In genomic region chr21:45550552-45551210, GRCh38 we compare ENCODE assay signal across 8 cellular contexts. TPM values are rescaled to one million over a fixed set of nuclear protein-coding genes. Genes with fewer than 3 reads are reported as not detected.
DNase-seq lines count a peak whose midpoint lies in the region; ATAC-seq, FAIRE-seq and TF ChIP-seq lines count a peak whose summit lies in the region.

No MANE protein-coding gene starts in this region.

- H3K36me3 Mint-ChIP-seq in stimulated activated effector memory CD8-positive, alpha-beta T cell treated with anti-CD3 and anti-CD28 coated beads, Interleukin-12 subunit alpha, Interleukin-12 subunit beta, amount 100 ng/mL, for 72 hours = peaks cover 21% of the 10 kb centered on the region

- H4K91ac ChIP-seq in H1 (replicated peaks; ENCODE audit: insufficient read length, low read length) = no peak overlapping the region

- H3K27ac ChIP-seq in H1 (ENCODE audit: low read depth, low read length) = no peak overlapping the region

- no peaks in the 10 kb centered on the region for H3K36me3 ChIP-seq in H1 (ENCODE audit: control insufficient read depth in 2 of 4, insufficient read depth in 4 of 4, low read length in 3 of 4)

- no peak overlapping the region for H3K23ac ChIP-seq in H1 (ENCODE audit: insufficient read length)

- H3K4me1 ChIP-seq in H1 (replicated peaks in 1 of 4; ENCODE audit: control insufficient read depth in 3 of 4, insufficient read depth in 4 of 4, low read length in 3 of 4) = peaks cover 0 to 6% (median 1%) of the 10 kb centered on the region in 4 experiments; a peak in 4 of 7 replicates

- CTCF ChIA-PET in H1 (lab: Charles Lee; ENCODE audit: partially characterized antibody) = interaction anchor here (0.5 to 1.6 kb wide), 2 partner anchors 25 to 933 kb away, joined by 3 to 7 read pairs; no protein-coding TSS in a partner anchor

- no peak overlapping the region for H3K56ac ChIP-seq in H1 (replicated peaks; ENCODE audit: insufficient read length, low read depth, low read length)

- no peak for TF ChIP-seq RAD21 in H1 (IDR thresholded peaks at IDR 0.05 in 1 of 2, conservative IDR thresholded peaks at IDR 0.05 in 1 of 2; ENCODE audit: low read depth in 2 of 2, low read length in 2 of 2)

- H3K14ac ChIP-seq in H1 (ENCODE audit: insufficient read length) = no peak overlapping the region

- no peak overlapping the region; a peak in 1 of 4 replicates for H3K4me2 ChIP-seq in H1 (ENCODE audit: insufficient read depth in 1 of 2, low read depth in 2 of 2, low read length in 2 of 2)

- no peak for TF ChIP-seq POLR2A in H1 (IDR thresholded peaks at IDR 0.05; ENCODE audit: control extremely low read depth in 1 of 2, low read depth in 2 of 2, low read length in 2 of 2)

- no peak for TF ChIP-seq CTCF in H1 (IDR thresholded peaks at IDR 0.05; ENCODE audit: control extremely low read depth in 1 of 3, insufficient read depth in 1 of 3, low read depth in 1 of 3, low read length in 3 of 3)

- peak overlapping the region; percentile 60 for H3K18ac ChIP-seq in H1 (ENCODE audit: extremely low read depth, low read length)

- peaks cover 4% of the 10 kb centered on the region; the same call in 1 of the 2 replicates for H3K23me2 ChIP-seq in H1 (ENCODE audit: low read depth, low read length)

- H3K4me1 Mint-ChIP-seq in stimulated activated effector memory CD8-positive, alpha-beta T cell treated with anti-CD3 and anti-CD28 coated beads, Interleukin-12 subunit alpha, Interleukin-12 subunit beta, amount 100 ng/mL, for 72 hours = peaks cover 38% of the 10 kb centered on the region

- H3K79me1 ChIP-seq in H1 (ENCODE audit: low read depth, low read length) = no peaks in the 10 kb centered on the region

- H3K4me3 ChIP-seq in H1 (ENCODE audit: extremely low read depth in 1 of 4, insufficient read depth in 2 of 4, low read depth in 3 of 4, low read length in 4 of 4) = no peak overlapping the region

- 82% methylated on average over 14 of the region's 17 CpGs; no CpG with 5 or more reads in 1 of the 2 experiments for WGBS in H1 (ENCODE audit: extremely low coverage in 1 of 2, insufficient coverage in 1 of 2, insufficient read length in 1 of 2, insufficient replicate concordance in 2 of 2, low coverage in 1 of 2, low lambda C conversion rate in 2 of 2, missing lambda C conversion rate in 1 of 2), 2 experiments

- H4K8ac ChIP-seq in H1 (ENCODE audit: extremely low read depth, insufficient read depth, low read length) = no peak overlapping the region

- no peaks in the 10 kb centered on the region for H4K20me1 ChIP-seq in H1 (replicated peaks in 1 of 2; ENCODE audit: control insufficient read depth in 1 of 2, insufficient read depth in 2 of 2, low read length in 2 of 2)

- no peaks in the 10 kb centered on the region; a peak in 1 of 7 replicates for H3K27me3 ChIP-seq in H1 (replicated peaks in 1 of 4; ENCODE audit: control insufficient read depth in 3 of 4, extremely low read depth in 1 of 4, insufficient read depth in 3 of 4, low read length in 3 of 4)

- no peak for TF ChIP-seq EP300 in H1 (IDR thresholded peaks at IDR 0.05; ENCODE audit: borderline replicate concordance in 1 of 2, low read depth in 2 of 2, low read length in 2 of 2)

- peak overlapping the region; percentile 71 for H3K4me3 Mint-ChIP-seq in stimulated activated effector memory CD8-positive, alpha-beta T cell treated with anti-CD3 and anti-CD28 coated beads, Interleukin-12 subunit alpha, Interleukin-12 subunit beta, amount 100 ng/mL, for 72 hours

- DNase-seq in activated T-cell treated with anti-CD3 and anti-CD28 coated beads for 48 hours (ENCODE audit: low read depth) (peak; percentile 54), activated T-cell treated with anti-CD3 and anti-CD28 coated beads for 4 hours (no peak), SIG-M5 treated with dmso at 0.1 percent for 504 hours (lab: John Stamatoyannopoulos, UW; ENCODE audit: unreplicated experiment) (peak; percentile 98), H1 (ENCODE audit: low read depth in 1 of 2, low spot score in 2 of 2) (no peak), HK-2 (ENCODE audit: unreplicated experiment) (no peak)
- DNase-seq in stimulated activated effector memory CD8-positive, alpha-beta T cell treated with anti-CD3 and anti-CD28 coated beads, Interleukin-12 subunit alpha, Interleukin-12 subunit beta, amount 100 ng/mL, for 72 hours (ENCODE audit: low spot score in 2 of 2) = peak in 1 of 2 donors; percentile 79

- H2BK5ac ChIP-seq in H1 (ENCODE audit: low read depth, low read length) = peak overlapping the region; percentile 35; the same call in 1 of the 2 replicates

- H2BK15ac ChIP-seq in H1 (ENCODE audit: low read length) = peak overlapping the region; percentile 81; the same call in 1 of the 2 replicates

- no peak overlapping the region for H3K9ac ChIP-seq in H1 (replicated peaks in 1 of 4; ENCODE audit: extremely low read depth in 1 of 4, low read depth in 3 of 4, low read length in 3 of 4)

- FAIRE-seq in H1 (lab: Jason Lieb, UNC) = no peak

- no peaks in the 10 kb centered on the region for H3K79me2 ChIP-seq in H1 (ENCODE audit: control insufficient read depth in 1 of 2, insufficient read depth in 2 of 2, low read length in 2 of 2)

- no peaks in the 10 kb centered on the region for H3K9me3 ChIP-seq in H1 (ENCODE audit: insufficient read depth in 2 of 2, low read depth in 1 of 2, low read length in 1 of 2)

- peak; percentile 61 for ATAC-seq in stimulated activated effector memory CD8-positive, alpha-beta T cell treated with anti-CD3 and anti-CD28 coated beads, Interleukin-12 subunit alpha, Interleukin-12 subunit beta, amount 100 ng/mL, for 72 hours
- no peak for ATAC-seq in GM19023 (IDR thresholded peaks at IDR 0.05; ENCODE audit: unreplicated experiment)
- ATAC-seq in HG03469 (IDR thresholded peaks at IDR 0.05; ENCODE audit: unreplicated experiment) = no peak

- no peak overlapping the region for H2AFZ ChIP-seq in H1 (ENCODE audit: low read length)

- no peak overlapping the region for H4K5ac ChIP-seq in H1 (ENCODE audit: insufficient read length, low read depth, low read length)

- peak overlapping the region; percentile 32; the same call in 1 of the 2 replicates for H2AK5ac ChIP-seq in H1 (ENCODE audit: low read depth, low read length)

- H3K27ac Mint-ChIP-seq in stimulated activated effector memory CD8-positive, alpha-beta T cell treated with anti-CD3 and anti-CD28 coated beads, Interleukin-12 subunit alpha, Interleukin-12 subunit beta, amount 100 ng/mL, for 72 hours = peak overlapping the region; percentile 96

- no peaks in the 10 kb centered on the region for H3K9me3 Mint-ChIP-seq in stimulated activated effector memory CD8-positive, alpha-beta T cell treated with anti-CD3 and anti-CD28 coated beads, Interleukin-12 subunit alpha, Interleukin-12 subunit beta, amount 100 ng/mL, for 72 hours

- no peak overlapping the region for H2BK120ac ChIP-seq in H1 (replicated peaks; ENCODE audit: low read depth, low read length)

- POLR2A ChIA-PET in H1 (lab: Charles Lee; ENCODE audit: partially characterized antibody) = interaction anchor here (0.6 kb wide), 1 partner anchor 1068 kb away, joined by 4 read pairs; no protein-coding TSS in a partner anchor

- no peak overlapping the region for H2BK20ac ChIP-seq in H1 (ENCODE audit: low read length)

- H2BK12ac ChIP-seq in H1 (ENCODE audit: low read depth, low read length) = peak overlapping the region; percentile 68; the same call in 1 of the 2 replicates

- H3K4ac ChIP-seq in H1 (replicated peaks; ENCODE audit: insufficient read length, low read depth, low read length) = peak overlapping the region; percentile 83

TF ChIP-seq in H1, 55 proteins besides CTCF, POLR2A, EP300 and RAD21:
- TF ChIP-seq KDM4A (IDR thresholded peaks at IDR 0.05; ENCODE audit: low read depth, low read length, severe bottlenecking) (no peak), NANOG (IDR thresholded peaks at IDR 0.05; ENCODE audit: insufficient read depth, low read depth, low read length, poor library complexity, severe bottlenecking) (no peak), SIX5 (IDR thresholded peaks at IDR 0.05; ENCODE audit: low read depth, low read length) (no peak), MAFK (IDR thresholded peaks at IDR 0.05; ENCODE audit: low read depth, low read length) (no peak), ZNF274 (IDR thresholded peaks at IDR 0.05; ENCODE audit: borderline replicate concordance, extremely low read depth, low read length) (no peak)

RNA-seq across cellular contexts. Expression of gene SLC19A1, which starts 8.4 kb away (rescaled TPM):
- total RNA-seq in H1 (2021; fragmentation: NEBNext Ultra II Directional; extraction: Animal tissue kit (Norgen Biotek cat#: 25700)) = 31.6 and 33.5 TPM in 2 replicates
- 43.8 and 48.3 TPM in 2 replicates for polyA plus RNA-seq in H1 (2011; rRNA removed)
- polyA plus RNA-seq in H1 (2011; cell fraction: cytosol; rRNA removed) = 22.7 TPM
- polyA plus RNA-seq in H1 (2011; cell fraction: nucleus; rRNA removed) = 47.4 TPM
- 47.5 to 77.8 TPM (median 65.6 TPM) in 4 replicates for polyA plus RNA-seq in H1 (2012, experiment 1 of 2)
- polyA plus RNA-seq in H1 (2012, experiment 2 of 2) = 70.7 TPM
- 40.9 TPM for polyA plus RNA-seq in H1 (2013, experiment 1 of 2)
- 42.0 TPM for polyA plus RNA-seq in H1 (2013, experiment 2 of 2)
- 12.0 and 29.3 TPM in 2 replicates for polyA minus RNA-seq in H1 (2011; rRNA and poly(A)+ RNA removed)
- polyA minus RNA-seq in H1 (2011; cell fraction: cytosol; rRNA and poly(A)+ RNA removed) = 17.7 TPM
- 18.7 TPM for polyA minus RNA-seq in H1 (2011; cell fraction: nucleus; rRNA and poly(A)+ RNA removed)

Comparison
In these comparisons a context has a peak if more than half of its experiments do, and no peak if none do; other contexts are left out.
1. DNase-seq: peak in activated T-cell treated with anti-CD3 and anti-CD28 coated beads for 48 hours (single experiment) and SIG-M5 treated with dmso at 0.1 percent for 504 hours (single experiment); none in activated T-cell treated with anti-CD3 and anti-CD28 coated beads for 4 hours (single experiment), H1 (0 of 2) and HK-2 (single experiment).